1 cellular context compared by ENCODE assay signal in the genomic region with DNA sequence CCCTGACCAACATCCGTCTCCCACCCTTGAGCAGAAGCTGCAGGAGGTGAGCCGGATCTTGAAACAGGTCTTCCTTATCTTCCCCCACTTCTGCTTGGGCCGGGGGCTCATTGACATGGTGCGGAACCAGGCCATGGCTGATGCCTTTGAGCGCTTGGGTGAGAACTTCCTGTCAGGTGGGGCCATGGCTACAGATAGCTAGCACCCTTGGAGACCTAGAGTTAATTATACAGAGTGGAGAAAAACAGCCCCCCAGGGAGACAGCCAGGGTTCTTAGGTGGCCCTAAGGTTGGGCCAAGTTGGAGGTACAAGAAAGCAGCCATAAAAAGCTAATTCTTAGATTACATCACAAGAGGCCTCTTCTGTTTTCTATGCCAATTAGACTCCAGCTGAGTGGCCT.
TF ChIP-seq lines count a peak whose summit lies in the region.

No MANE protein-coding gene starts in this region.

TF ChIP-seq in HEK293, 187 proteins besides CTCF, POLR2A, EP300 and RAD21:
- no peak for TF ChIP-seq OVOL3 (tag by site-specific recombination; IDR thresholded peaks at IDR 0.05)
- no peak for TF ChIP-seq ZNF169 (tag by site-specific recombination; IDR thresholded peaks at IDR 0.05)
- peak; percentile 88 for TF ChIP-seq GLIS1 (tag by site-specific recombination; IDR thresholded peaks at IDR 0.05)
